Comparison of ENCODE assay signal across 22 cellular contexts in the genomic region with DNA sequence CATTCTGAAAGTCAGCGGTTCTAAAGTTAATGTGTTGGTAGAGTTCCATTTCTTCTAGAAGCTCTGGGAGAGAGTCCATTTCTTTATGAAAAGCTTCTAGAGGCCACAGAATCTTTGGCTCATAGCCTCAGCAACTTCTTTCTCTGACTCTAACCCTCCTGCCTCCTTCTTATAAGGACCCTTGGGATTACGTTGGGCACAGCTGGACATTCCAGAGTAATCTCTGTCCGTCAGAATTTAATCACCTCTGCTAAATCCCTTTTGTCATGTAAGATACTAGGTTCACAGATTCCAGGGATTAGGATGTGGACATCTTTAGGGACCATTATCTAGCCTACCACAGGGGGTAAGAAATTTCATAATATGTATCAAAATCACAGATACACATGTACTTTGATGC. TPM values are rescaled to one million over a fixed set of nuclear protein-coding genes. Genes with fewer than 3 reads are reported as not detected.
DNase-seq lines count a peak whose midpoint lies in the region; ATAC-seq and TF ChIP-seq lines count a peak whose summit lies in the region.
"Had no signal": no experiment of that assay in that cellular context is flagged by ENCODE, and none has a peak within 500 bp of the region (broad histone marks: within the 10 kb centered on the region; RNA-seq: fewer than 3 reads in every experiment).

No MANE protein-coding gene starts in this region.

- ATAC-seq in Right ventricle myocardium inferior: no peak
- no peak for ATAC-seq in HG03439 (IDR thresholded peaks at IDR 0.05; ENCODE audit: unreplicated experiment)
- ATAC-seq: HepG2, SK-N-SH treated with all-trans-retinoic acid at 6 μM for 48 hours, T-cell had no signal

- DNase-seq in NCI-H524 treated with DMSO at 0.1 percent for 48 hours (lab: John Stamatoyannopoulos, UW) (peak; percentile 6), amniotic epithelial cell (ENCODE audit: low read depth) (peak; percentile 48), fibroblast of pulmonary artery (ENCODE audit: low read depth) (peak; percentile 17), Right ventricle myocardium inferior (ENCODE audit: missing footprints) (no peak), retina (no peak)
- no peak for DNase-seq in activated naive CD4-positive, alpha-beta T cell treated with anti-CD3 and anti-CD28 coated beads, Interleukin-2, amount 50 U/mL, for 16 hours
- DNase-seq: AML-193; DMS79 treated with DMSO at 0.1 percent for 48 hours; GOT3; KG1; MV-4-11; NCI-H1930; NCI-H345; NCI-H526 treated with DMSO at 0.1 percent for 48 hours; NK-92 treated with Interleukin-12 subunit alpha and Interleukin-12 subunit beta, amount 100 ng/mL, for 24 hours; OCI-M1; SHP77 treated with DMSO at 0.1 percent for 48 hours; T-cell had no signal

- H3K4me3 ChIP-seq in fibroblast of pulmonary artery (replicated peaks; ENCODE audit: low read depth, low read length): no peak overlapping the region

- no peak for TF ChIP-seq CTCF in fibroblast of pulmonary artery (IDR thresholded peaks at IDR 0.05; ENCODE audit: low read length, missing control alignments)

- intact Hi-C loops in Right ventricle myocardium inferior (cut with DNase I): no loop called here

RNA-seq across cellular contexts. Expression of a gene that starts 22.6 kb away (rescaled TPM):
- total RNA-seq in Right ventricle myocardium inferior: 0.24 TPM
- total RNA-seq: RPMI7951 had no signal

Comparison
In these comparisons a context has a peak if more than half of its experiments do, and no peak if none do; other contexts are left out.
1. DNase-seq: peak in NCI-H524 treated with DMSO at 0.1 percent for 48 hours (single experiment), amniotic epithelial cell (single experiment) and fibroblast of pulmonary artery (single experiment); none in Right ventricle myocardium inferior (single experiment), activated naive CD4-positive, alpha-beta T cell treated with anti-CD3 and anti-CD28 coated beads, Interleukin-2, amount 50 U/mL, for 16 hours (single experiment) and retina (single experiment).